In genomic region chr6:38012573-38012972, GRCh38 we compare ENCODE assay signal across 8 cellular contexts.
A peak's percentile ranks its signal among the peaks of the same experiment; 100 is the strongest.
DNase-seq lines count a peak whose midpoint lies in the region; ATAC-seq and TF ChIP-seq lines count a peak whose summit lies in the region.

No MANE protein-coding gene starts in this region.

- no peaks in the 10 kb centered on the region for H3K4me1 ChIP-seq in body of pancreas
- H3K4me1 ChIP-seq in tibial nerve = peaks cover 0 to 30% (median 0%) of the 10 kb centered on the region in 4 donors
- no peaks in the 10 kb centered on the region for H3K4me1 ChIP-seq in vagina

- H3K27me3 ChIP-seq in body of pancreas (no peaks in the 10 kb centered on the region), tibial nerve (no peaks in the 10 kb centered on the region), vagina (no peaks in the 10 kb centered on the region)

- ATAC-seq in body of pancreas (no peak), left colon (peak; percentile 77), HG03432 (IDR thresholded peaks at IDR 0.05; ENCODE audit: unreplicated experiment) (no peak)

- H3K27ac ChIP-seq in body of pancreas (no peak overlapping the region), tibial nerve (no peak overlapping the region), vagina (no peak overlapping the region)

- H3K36me3 ChIP-seq in body of pancreas (replicated peaks in 1 of 2; ENCODE audit: insufficient read depth in 1 of 2, low read depth in 2 of 2) (no peaks in the 10 kb centered on the region), tibial nerve (no peaks in the 10 kb centered on the region), vagina (no peaks in the 10 kb centered on the region)

- TF ChIP-seq POLR2A in body of pancreas (IDR thresholded peaks at IDR 0.05) = no peak
- no peak for TF ChIP-seq POLR2A in tibial nerve (IDR thresholded peaks at IDR 0.05)
- TF ChIP-seq POLR2A in vagina (IDR thresholded peaks at IDR 0.05) = no peak

- H3K4me3 ChIP-seq in AG04449 (ENCODE audit: low read depth, low read length) (no peak overlapping the region), body of pancreas (no peak overlapping the region), tibial nerve (no peak overlapping the region), vagina (no peak overlapping the region)

- CTCF ChIA-PET in AG04449 (lab: Yijun Ruan, JAX) = interaction anchor here (0.7 to 1.7 kb wide), 5 partner anchors 9 to 482 kb away, joined by 3 to 6 read pairs (median 4); no protein-coding TSS in a partner anchor

- intact Hi-C loops in body of pancreas (cut with DNase I) = no loop called here
- intact Hi-C loops in left colon (cut with DNase I, micrococcal nuclease) = loop anchor here in 1 of 2 donors (5.0 kb wide), 1 partner anchor 220 kb away; no protein-coding TSS in a partner anchor
- intact Hi-C loops in vagina (cut with DNase I) = loop anchor here (10.0 kb wide), 1 partner anchor 218 kb away; no protein-coding TSS in a partner anchor

- WGBS in body of pancreas, 2 donors = 79 to 87% methylated on average over 5 of the region's 5 CpGs
- WGBS in tibial nerve, 2 donors = 64 to 73% methylated on average over 5 of the region's 5 CpGs

- no peak for TF ChIP-seq EP300 in tibial nerve (IDR thresholded peaks at IDR 0.05)

- POLR2A ChIA-PET in AG04449 (lab: Yijun Ruan, JAX) = no interaction called here

- no peak for DNase-seq in AG04449 (ENCODE audit: low read depth, low spot score)
- peak; percentile 32 to 67 for DNase-seq in NCI-H524 (lab: John Stamatoyannopoulos, UW)
- no peak for DNase-seq in body of pancreas
- DNase-seq in left colon = peak in 1 of 2 donors; percentile 8
- no peak for DNase-seq in tibial nerve (ENCODE audit: low spot score in 2 of 2)
- no peak for DNase-seq in vagina (ENCODE audit: extremely low spot score in 2 of 2)

- H3K9me3 ChIP-seq in body of pancreas = no peaks in the 10 kb centered on the region
- H3K9me3 ChIP-seq in tibial nerve = peaks cover 0 to 8% (median 0%) of the 10 kb centered on the region in 4 donors
- H3K9me3 ChIP-seq in vagina = peaks cover 5% of the 10 kb centered on the region

- TF ChIP-seq CTCF in AG04449 (IDR thresholded peaks at IDR 0.05; ENCODE audit: insufficient read depth, low read length, missing control alignments) = peak; percentile 64
- peak; percentile 81 for TF ChIP-seq CTCF in GM12872 (IDR thresholded peaks at IDR 0.05; ENCODE audit: insufficient read depth, low read depth, low read length)
- peak in 4 of 7 experiments; percentile 18 to 31 (median 20) for TF ChIP-seq CTCF in body of pancreas (IDR thresholded peaks at IDR 0.05)
- peak in 4 of 5 experiments; percentile 25 to 53 (median 40) for TF ChIP-seq CTCF in tibial nerve (IDR thresholded peaks at IDR 0.05)
- TF ChIP-seq CTCF in vagina (IDR thresholded peaks at IDR 0.05) = peak in 1 of 3 experiments; percentile 29

Comparison
In these comparisons a context has a peak if more than half of its experiments do, and no peak if none do; other contexts are left out.
1. DNase-seq: peak in NCI-H524 (2 of 2); none in AG04449 (single experiment), body of pancreas (0 of 4), tibial nerve (0 of 2) and vagina (0 of 2).